9 cellular contexts compared by ENCODE assay signal in genomic region chr9:128828719-128829452, GRCh38. TPM values are rescaled to one million over a fixed set of nuclear protein-coding genes. Genes with fewer than 3 reads are reported as not detected.
DNase-seq lines count a peak whose midpoint lies in the region; ATAC-seq, FAIRE-seq and TF ChIP-seq lines count a peak whose summit lies in the region.
"Had no signal": no experiment of that assay in that cellular context is flagged by ENCODE, and none has a peak within 500 bp of the region (broad histone marks: within the 10 kb centered on the region; RNA-seq: fewer than 3 reads in every experiment).

No MANE protein-coding gene starts in this region.

- H3K4me1 ChIP-seq in muscle layer of colon (ENCODE audit: insufficient read depth, low read length) = peaks cover 12% of the 10 kb centered on the region

- FAIRE-seq in GM12891 (lab: Jason Lieb, UNC) (peak; percentile 60), bronchial epithelial cell (lab: Jason Lieb, UNC) (no peak), HTR-8/SVneo (lab: Jason Lieb, UNC) (no peak)
- FAIRE-seq: TTC549 had no signal

- peak overlapping the region; percentile 57 for H3K9ac ChIP-seq in muscle layer of colon (ENCODE audit: low read length)

- peaks cover 30% of the 10 kb centered on the region for H3K36me3 ChIP-seq in bronchial epithelial cell (ENCODE audit: control insufficient read depth, insufficient read depth, low read length)
- H3K36me3 ChIP-seq in muscle layer of colon (ENCODE audit: insufficient read depth, low read length) = peaks cover 26% of the 10 kb centered on the region

- peak; percentile 1 for ATAC-seq in HG03565 (IDR thresholded peaks at IDR 0.05; ENCODE audit: unreplicated experiment)
- ATAC-seq in HG02678 (IDR thresholded peaks at IDR 0.05; ENCODE audit: unreplicated experiment) = no peak

- H3K27ac ChIP-seq in muscle layer of colon (ENCODE audit: low read depth, low read length) = peak overlapping the region; percentile 41

- TF ChIP-seq POLR2A in GM12891 (IDR thresholded peaks at IDR 0.05; ENCODE audit: low read depth, low read length) = no peak

- DNase-seq in GM12891 (ENCODE audit: insufficient read length, low spot score) (no peak), bronchial epithelial cell (ENCODE audit: low read depth) (no peak), HTR-8/SVneo (ENCODE audit: insufficient read length, low spot score) (no peak), hypothalamus (lab: John Stamatoyannopoulos, UW) (no peak), NCI-H1092 treated with DMSO at 0.1 percent for 48 hours (lab: John Stamatoyannopoulos, UW) (no peak)

- H3K4me3 ChIP-seq in bronchial epithelial cell (ENCODE audit: low read depth, low read length) (peak overlapping the region; percentile 85), muscle layer of colon (ENCODE audit: low read depth in 1 of 2, low read length in 2 of 2) (peak overlapping the region; percentile 59 to 96)

- H3K27me3 ChIP-seq in bronchial epithelial cell (ENCODE audit: control insufficient read depth, insufficient read depth, low read length) (no peaks in the 10 kb centered on the region), muscle layer of colon (ENCODE audit: control insufficient read depth in 1 of 2, insufficient read depth in 2 of 2, low read length in 2 of 2) (no peaks in the 10 kb centered on the region)

- TF ChIP-seq CTCF in bronchial epithelial cell (IDR thresholded peaks at IDR 0.05; ENCODE audit: insufficient read depth, low read length, severe bottlenecking) = no peak

- no peaks in the 10 kb centered on the region for H3K9me3 ChIP-seq in muscle layer of colon (ENCODE audit: low read length)

TF ChIP-seq in GM12891, 5 proteins besides CTCF, POLR2A, EP300 and RAD21:
- TF ChIP-seq PAX5 (IDR thresholded peaks at IDR 0.05; ENCODE audit: insufficient read depth, low read length, severe bottlenecking) (no peak), TAF1 (IDR thresholded peaks at IDR 0.05; ENCODE audit: low read depth, low read length) (no peak), SPI1 (IDR thresholded peaks at IDR 0.05; ENCODE audit: low read depth, low read length) (no peak), POLR2AphosphoS5 (IDR thresholded peaks at IDR 0.05; ENCODE audit: low read depth, low read length) (no peak), POU2F2 (IDR thresholded peaks at IDR 0.05; ENCODE audit: low read depth, low read length) (no peak)

RNA-seq across cellular contexts. Expression of gene SPOUT1, which starts 0.7 kb away (rescaled TPM):
- polyA plus RNA-seq in GM12891 (2012; ENCODE audit: low read depth, missing spikeins) = 28.1 TPM
- 10.4 and 14.0 TPM in 2 replicates for total RNA-seq in bronchial epithelial cell

RNA-seq across cellular contexts. Expression of gene ENDOG, which starts 10.6 kb away (rescaled TPM):
- polyA plus RNA-seq in GM12891 (2012; ENCODE audit: low read depth, missing spikeins) = 9.4 TPM
- 36.6 and 54.0 TPM in 2 replicates for total RNA-seq in bronchial epithelial cell

RNA-seq across cellular contexts. Expression of gene TBC1D13, which starts 41.8 kb away (rescaled TPM):
- polyA plus RNA-seq in GM12891 (2012; ENCODE audit: low read depth, missing spikeins) = 11.4 TPM
- 11.8 and 12.6 TPM in 2 replicates for total RNA-seq in bronchial epithelial cell

RNA-seq across cellular contexts. Expression of gene KYAT1, which starts 52.9 kb away (rescaled TPM):
- 6.8 TPM for polyA plus RNA-seq in GM12891 (2012; ENCODE audit: low read depth, missing spikeins)
- 9.0 and 9.5 TPM in 2 replicates for total RNA-seq in bronchial epithelial cell

RNA-seq across cellular contexts. Expression of gene LRRC8A, which starts 53.0 kb away (rescaled TPM):
- 5.2 TPM for polyA plus RNA-seq in GM12891 (2012; ENCODE audit: low read depth, missing spikeins)
- 259 and 329 TPM in 2 replicates for total RNA-seq in bronchial epithelial cell
